Comparison of ENCODE assay signal across 12 cellular contexts in genomic region chr10:34985823-34986222, GRCh38.
DNase-seq lines count a peak whose midpoint lies in the region; ATAC-seq and TF ChIP-seq lines count a peak whose summit lies in the region.
"Had no signal": no experiment of that assay in that cellular context is flagged by ENCODE, and none has a peak within 500 bp of the region (broad histone marks: within the 10 kb centered on the region; RNA-seq: fewer than 3 reads in every experiment).

No MANE protein-coding gene starts in this region.

- ATAC-seq in Right ventricle myocardium superior (ENCODE audit: poor library complexity): peak; percentile 20

- H3K9me3 Mint-ChIP-seq in CD4-positive, alpha-beta memory T cell: peaks cover 2 to 27% (median 13%) of the 10 kb centered on the region in 8 donors

- no peak overlapping the region for H3K27ac ChIP-seq in transverse colon
- H3K27ac ChIP-seq in CD4-positive, alpha-beta memory T cell (ENCODE audit: low read depth, low read length): no peak overlapping the region
- H3K27ac ChIP-seq: heart right ventricle had no signal

- TF ChIP-seq POLR2A in transverse colon (IDR thresholded peaks at IDR 0.05): no peak

- TF ChIP-seq CTCF in transverse colon (IDR thresholded peaks at IDR 0.05): peak in 3 of 5 experiments; percentile 20 to 29 (median 24)

- no peak overlapping the region for H3K27ac Mint-ChIP-seq in CD4-positive, alpha-beta memory T cell
- H3K27ac Mint-ChIP-seq: activated CD4-positive, alpha-beta T cell treated with anti-CD3 and anti-CD28 coated beads, Interleukin-2, amount 10 ng/mL, durations not matched to agents 7 days and 5 days; nephron progenitor cell had no signal

- DNase-seq in Right ventricle myocardium superior: no peak
- no peak for DNase-seq in cardiac septum (ENCODE audit: low spot score)
- peak; percentile 11 for DNase-seq in OCI-M1 (lab: John Stamatoyannopoulos, UW)
- DNase-seq in fibroblast of gingiva (ENCODE audit: low read depth): peak; percentile 14
- peak; percentile 18 for DNase-seq in transverse colon
- DNase-seq in CD4-positive, alpha-beta memory T cell: no peak
- no peak for DNase-seq in NCI-H2196 (lab: John Stamatoyannopoulos, UW; ENCODE audit: unreplicated experiment)
- DNase-seq in middle frontal gyrus (ENCODE audit: extremely low spot score, low spot score): no peak
- DNase-seq: activated CD4-positive, alpha-beta T cell treated with anti-CD3 and anti-CD28 coated beads, Interleukin-2, amount 10 ng/mL, durations not matched to agents 7 days and 5 days; heart right ventricle; NCI-H524 treated with DMSO at 0.1 percent for 48 hours; nephron progenitor cell had no signal

- in situ Hi-C loops in transverse colon (cut with MboI; ENCODE audit: low pct_ligation_motif_present in 1 of 4, low pct_unique_long_range_greater_than_20kb in 1 of 4, low sequenced_read_pairs in 3 of 4): loop anchor here (25.0 kb wide), 3 partner anchors 226 to 324 kb away; no protein-coding TSS in a partner anchor

- no peaks in the 10 kb centered on the region for H3K4me1 ChIP-seq in transverse colon
- H3K4me1 ChIP-seq in CD4-positive, alpha-beta memory T cell (ENCODE audit: insufficient read depth, low read length): no peaks in the 10 kb centered on the region
- H3K4me1 ChIP-seq: heart right ventricle had no signal

- no peak overlapping the region for H3K4me3 ChIP-seq in transverse colon
- H3K4me3 ChIP-seq in CD4-positive, alpha-beta memory T cell (ENCODE audit: low read length in 2 of 2): no peak overlapping the region
- H3K4me3 ChIP-seq: heart right ventricle had no signal

- peaks cover 0 to 7% of the 10 kb centered on the region in 2 donors for H3K36me3 Mint-ChIP-seq in CD4-positive, alpha-beta memory T cell

- H3K4me1 Mint-ChIP-seq in CD4-positive, alpha-beta memory T cell: no peaks in the 10 kb centered on the region
- H3K4me1 Mint-ChIP-seq: activated CD4-positive, alpha-beta T cell treated with anti-CD3 and anti-CD28 coated beads, Interleukin-2, amount 10 ng/mL, durations not matched to agents 7 days and 5 days; nephron progenitor cell had no signal

- no peak overlapping the region for H3K4me3 Mint-ChIP-seq in CD4-positive, alpha-beta memory T cell
- H3K4me3 Mint-ChIP-seq: activated CD4-positive, alpha-beta T cell treated with anti-CD3 and anti-CD28 coated beads, Interleukin-2, amount 10 ng/mL, durations not matched to agents 7 days and 5 days; nephron progenitor cell had no signal

- TF ChIP-seq EP300 in transverse colon (IDR thresholded peaks at IDR 0.05; ENCODE audit: low read depth): no peak

- H3K27me3 ChIP-seq in transverse colon: no peaks in the 10 kb centered on the region
- H3K27me3 ChIP-seq in CD4-positive, alpha-beta memory T cell (ENCODE audit: insufficient read depth, low read length): no peaks in the 10 kb centered on the region
- H3K27me3 ChIP-seq: heart right ventricle had no signal

- POLR2A ChIA-PET in CD4-positive, alpha-beta memory T cell (lab: Charles Lee; ENCODE audit: partially characterized antibody): no interaction called here

- H3K36me3 ChIP-seq in transverse colon: no peaks in the 10 kb centered on the region
- no peaks in the 10 kb centered on the region for H3K36me3 ChIP-seq in CD4-positive, alpha-beta memory T cell (ENCODE audit: insufficient read depth, low read length)
- H3K36me3 ChIP-seq: heart right ventricle had no signal

- CTCF ChIA-PET in CD4-positive, alpha-beta memory T cell (lab: Charles Lee; ENCODE audit: partially characterized antibody): no interaction called here

- intact Hi-C loops in Right ventricle myocardium superior (cut with DNase I) (no loop called here), cardiac septum (cut with DNase I) (no loop called here), transverse colon (cut with DNase I; ENCODE audit: low total_unique reads) (no loop called here)
- intact Hi-C loops in CD4-positive, alpha-beta memory T cell (cut with micrococcal nuclease): no loop called here

- WGBS in transverse colon (ENCODE audit: low coverage in 1 of 2), 2 donors: 69% methylated on average over 2 of the region's 2 CpGs; no CpG with 5 or more reads in 1 of the 2 donors

- H3K9me3 ChIP-seq in transverse colon: peaks cover 12 to 13% of the 10 kb centered on the region in 2 donors
- H3K9me3 ChIP-seq in CD4-positive, alpha-beta memory T cell (ENCODE audit: control insufficient read depth in 1 of 2, low read length in 2 of 2): no peaks in the 10 kb centered on the region

- peaks cover 0 to 3% of the 10 kb centered on the region in 2 donors for H3K27me3 Mint-ChIP-seq in CD4-positive, alpha-beta memory T cell
- H3K27me3 Mint-ChIP-seq: activated CD4-positive, alpha-beta T cell treated with anti-CD3 and anti-CD28 coated beads, Interleukin-2, amount 10 ng/mL, durations not matched to agents 7 days and 5 days had no signal

Comparison
In these comparisons a context has a peak if more than half of its experiments do, and no peak if none do; other contexts are left out.
1. DNase-seq: peak in OCI-M1 (single experiment), fibroblast of gingiva (single experiment) and transverse colon (single experiment); none in Right ventricle myocardium superior (single experiment), cardiac septum (single experiment), CD4-positive, alpha-beta memory T cell (0 of 5), NCI-H2196 (single experiment) and middle frontal gyrus (single experiment).